Comparison of ENCODE assay signal across 1 cellular context in the genomic region with DNA sequence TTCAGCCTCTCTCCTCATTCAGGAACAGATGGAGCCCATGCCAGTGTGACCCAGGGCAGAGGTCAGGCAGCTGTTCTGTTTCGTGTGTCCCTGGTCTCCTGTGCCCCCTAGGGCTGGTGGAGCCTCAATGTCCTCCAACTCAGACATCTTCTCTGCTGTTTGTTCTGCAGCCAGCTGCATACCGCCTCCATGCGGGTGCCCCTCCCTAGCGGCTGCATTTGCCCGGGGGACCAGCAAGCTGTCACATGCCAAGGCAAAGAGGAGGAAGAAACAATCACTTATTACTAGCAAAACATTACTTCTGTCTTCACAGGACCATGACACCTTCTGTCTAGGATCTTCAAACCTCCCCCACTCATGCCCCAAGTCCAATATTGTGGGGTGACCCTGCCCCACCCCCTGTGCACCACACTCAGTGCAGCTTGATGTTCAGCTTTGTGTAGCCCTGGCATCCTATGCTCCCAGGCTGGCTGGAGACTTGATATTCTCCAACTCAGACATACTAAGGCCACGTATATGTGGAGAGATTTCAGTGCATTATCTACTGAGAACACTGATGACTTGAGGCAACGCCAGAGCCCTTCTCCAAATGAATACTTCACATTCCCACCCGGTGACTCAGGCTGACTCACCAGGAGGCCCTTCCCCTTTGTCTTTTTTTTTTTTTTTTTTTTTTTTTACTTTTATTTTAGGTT.
A peak's percentile ranks its signal among the peaks of the same experiment; 100 is the strongest.
TF ChIP-seq lines count a peak whose summit lies in the region.

No MANE protein-coding gene starts in this region.

TF ChIP-seq in HEK293, 187 proteins besides CTCF, POLR2A, EP300 and RAD21 (continued from another document):
- TF ChIP-seq, protein P1, sequence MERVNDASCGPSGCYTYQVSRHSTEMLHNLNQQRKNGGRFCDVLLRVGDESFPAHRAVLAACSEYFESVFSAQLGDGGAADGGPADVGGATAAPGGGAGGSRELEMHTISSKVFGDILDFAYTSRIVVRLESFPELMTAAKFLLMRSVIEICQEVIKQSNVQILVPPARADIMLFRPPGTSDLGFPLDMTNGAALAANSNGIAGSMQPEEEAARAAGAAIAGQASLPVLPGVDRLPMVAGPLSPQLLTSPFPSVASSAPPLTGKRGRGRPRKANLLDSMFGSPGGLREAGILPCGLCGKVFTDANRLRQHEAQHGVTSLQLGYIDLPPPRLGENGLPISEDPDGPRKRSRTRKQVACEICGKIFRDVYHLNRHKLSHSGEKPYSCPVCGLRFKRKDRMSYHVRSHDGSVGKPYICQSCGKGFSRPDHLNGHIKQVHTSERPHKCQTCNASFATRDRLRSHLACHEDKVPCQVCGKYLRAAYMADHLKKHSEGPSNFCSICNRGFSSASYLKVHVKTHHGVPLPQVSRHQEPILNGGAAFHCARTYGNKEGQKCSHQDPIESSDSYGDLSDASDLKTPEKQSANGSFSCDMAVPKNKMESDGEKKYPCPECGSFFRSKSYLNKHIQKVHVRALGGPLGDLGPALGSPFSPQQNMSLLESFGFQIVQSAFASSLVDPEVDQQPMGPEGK (tag by site-specific recombination; IDR thresholded peaks at IDR 0.05), result no peak
- TF ChIP-seq HOXD13 (CRISPR knock-in tag; IDR thresholded peaks at IDR 0.05; ENCODE audit: borderline replicate concordance), result no peak
- peak; percentile 48; the same call in 1 of the 2 replicates for TF ChIP-seq ZNF600 (tag by site-specific recombination; IDR thresholded peaks at IDR 0.05)
- no peak for TF ChIP-seq ZNF549 (tag by site-specific recombination; IDR thresholded peaks at IDR 0.05)
- TF ChIP-seq SP2 (tag by site-specific recombination; IDR thresholded peaks at IDR 0.05), result no peak
- no peak for TF ChIP-seq ZNF37A (tag by site-specific recombination; IDR thresholded peaks at IDR 0.05)
- TF ChIP-seq HOXC10 (CRISPR knock-in tag; IDR thresholded peaks at IDR 0.05), result no peak
- TF ChIP-seq ZNF10 (tag by site-specific recombination; IDR thresholded peaks at IDR 0.05), result 0 out of 2 replicates have a peak, but pooled peaks have one; percentile 31
- TF ChIP-seq ZNF292 (tag by site-specific recombination; IDR thresholded peaks at IDR 0.05; ENCODE audit: borderline replicate concordance, low read depth), result no peak
- no peak for TF ChIP-seq ZNF155 (tag by site-specific recombination; IDR thresholded peaks at IDR 0.05)
- no peak for TF ChIP-seq ZNF626 (tag by site-specific recombination; IDR thresholded peaks at IDR 0.05)
- no peak for TF ChIP-seq SP3 (tag by site-specific recombination; IDR thresholded peaks at IDR 0.05)
- no peak for TF ChIP-seq ZSCAN16 (tag by site-specific recombination; IDR thresholded peaks at IDR 0.05)
- TF ChIP-seq ZNF529 (tag by site-specific recombination; IDR thresholded peaks at IDR 0.05; ENCODE audit: insufficient replicate concordance), result no peak
- TF ChIP-seq GFI1B (tag by site-specific recombination; IDR thresholded peaks at IDR 0.05), result no peak
- no peak for TF ChIP-seq ZNF664 (tag by site-specific recombination; IDR thresholded peaks at IDR 0.05)
- TF ChIP-seq ZBTB21 (tag by site-specific recombination; IDR thresholded peaks at IDR 0.05), result 0 out of 2 replicates have a peak, but pooled peaks have one; percentile 38
- TF ChIP-seq ZBTB1 (tag by site-specific recombination; IDR thresholded peaks at IDR 0.05), result no peak
- TF ChIP-seq, protein P2, sequence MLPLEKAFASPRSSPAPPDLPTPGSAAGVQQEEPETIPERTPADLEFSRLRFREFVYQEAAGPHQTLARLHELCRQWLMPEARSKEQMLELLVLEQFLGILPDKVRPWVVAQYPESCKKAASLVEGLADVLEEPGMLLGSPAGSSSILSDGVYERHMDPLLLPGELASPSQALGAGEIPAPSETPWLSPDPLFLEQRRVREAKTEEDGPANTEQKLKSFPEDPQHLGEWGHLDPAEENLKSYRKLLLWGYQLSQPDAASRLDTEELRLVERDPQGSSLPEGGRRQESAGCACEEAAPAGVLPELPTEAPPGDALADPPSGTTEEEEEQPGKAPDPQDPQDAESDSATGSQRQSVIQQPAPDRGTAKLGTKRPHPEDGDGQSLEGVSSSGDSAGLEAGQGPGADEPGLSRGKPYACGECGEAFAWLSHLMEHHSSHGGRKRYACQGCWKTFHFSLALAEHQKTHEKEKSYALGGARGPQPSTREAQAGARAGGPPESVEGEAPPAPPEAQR (tag by site-specific recombination; IDR thresholded peaks at IDR 0.05), result no peak
- TF ChIP-seq ZBTB17 (tag by site-specific recombination; IDR thresholded peaks at IDR 0.05), result peak; percentile 62
- no peak for TF ChIP-seq ZNF426 (tag by site-specific recombination; IDR thresholded peaks at IDR 0.05)
- no peak for TF ChIP-seq IKZF3 (tag by site-specific recombination; IDR thresholded peaks at IDR 0.05)
- TF ChIP-seq, protein P3, sequence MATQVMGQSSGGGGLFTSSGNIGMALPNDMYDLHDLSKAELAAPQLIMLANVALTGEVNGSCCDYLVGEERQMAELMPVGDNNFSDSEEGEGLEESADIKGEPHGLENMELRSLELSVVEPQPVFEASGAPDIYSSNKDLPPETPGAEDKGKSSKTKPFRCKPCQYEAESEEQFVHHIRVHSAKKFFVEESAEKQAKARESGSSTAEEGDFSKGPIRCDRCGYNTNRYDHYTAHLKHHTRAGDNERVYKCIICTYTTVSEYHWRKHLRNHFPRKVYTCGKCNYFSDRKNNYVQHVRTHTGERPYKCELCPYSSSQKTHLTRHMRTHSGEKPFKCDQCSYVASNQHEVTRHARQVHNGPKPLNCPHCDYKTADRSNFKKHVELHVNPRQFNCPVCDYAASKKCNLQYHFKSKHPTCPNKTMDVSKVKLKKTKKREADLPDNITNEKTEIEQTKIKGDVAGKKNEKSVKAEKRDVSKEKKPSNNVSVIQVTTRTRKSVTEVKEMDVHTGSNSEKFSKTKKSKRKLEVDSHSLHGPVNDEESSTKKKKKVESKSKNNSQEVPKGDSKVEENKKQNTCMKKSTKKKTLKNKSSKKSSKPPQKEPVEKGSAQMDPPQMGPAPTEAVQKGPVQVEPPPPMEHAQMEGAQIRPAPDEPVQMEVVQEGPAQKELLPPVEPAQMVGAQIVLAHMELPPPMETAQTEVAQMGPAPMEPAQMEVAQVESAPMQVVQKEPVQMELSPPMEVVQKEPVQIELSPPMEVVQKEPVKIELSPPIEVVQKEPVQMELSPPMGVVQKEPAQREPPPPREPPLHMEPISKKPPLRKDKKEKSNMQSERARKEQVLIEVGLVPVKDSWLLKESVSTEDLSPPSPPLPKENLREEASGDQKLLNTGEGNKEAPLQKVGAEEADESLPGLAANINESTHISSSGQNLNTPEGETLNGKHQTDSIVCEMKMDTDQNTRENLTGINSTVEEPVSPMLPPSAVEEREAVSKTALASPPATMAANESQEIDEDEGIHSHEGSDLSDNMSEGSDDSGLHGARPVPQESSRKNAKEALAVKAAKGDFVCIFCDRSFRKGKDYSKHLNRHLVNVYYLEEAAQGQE (tag by site-specific recombination; IDR thresholded peaks at IDR 0.05), result no peak
- TF ChIP-seq ZNF174 (tag by site-specific recombination; IDR thresholded peaks at IDR 0.05), result no peak
- TF ChIP-seq ZNF785 (tag by site-specific recombination; IDR thresholded peaks at IDR 0.05), result no peak
- TF ChIP-seq, protein P4, sequence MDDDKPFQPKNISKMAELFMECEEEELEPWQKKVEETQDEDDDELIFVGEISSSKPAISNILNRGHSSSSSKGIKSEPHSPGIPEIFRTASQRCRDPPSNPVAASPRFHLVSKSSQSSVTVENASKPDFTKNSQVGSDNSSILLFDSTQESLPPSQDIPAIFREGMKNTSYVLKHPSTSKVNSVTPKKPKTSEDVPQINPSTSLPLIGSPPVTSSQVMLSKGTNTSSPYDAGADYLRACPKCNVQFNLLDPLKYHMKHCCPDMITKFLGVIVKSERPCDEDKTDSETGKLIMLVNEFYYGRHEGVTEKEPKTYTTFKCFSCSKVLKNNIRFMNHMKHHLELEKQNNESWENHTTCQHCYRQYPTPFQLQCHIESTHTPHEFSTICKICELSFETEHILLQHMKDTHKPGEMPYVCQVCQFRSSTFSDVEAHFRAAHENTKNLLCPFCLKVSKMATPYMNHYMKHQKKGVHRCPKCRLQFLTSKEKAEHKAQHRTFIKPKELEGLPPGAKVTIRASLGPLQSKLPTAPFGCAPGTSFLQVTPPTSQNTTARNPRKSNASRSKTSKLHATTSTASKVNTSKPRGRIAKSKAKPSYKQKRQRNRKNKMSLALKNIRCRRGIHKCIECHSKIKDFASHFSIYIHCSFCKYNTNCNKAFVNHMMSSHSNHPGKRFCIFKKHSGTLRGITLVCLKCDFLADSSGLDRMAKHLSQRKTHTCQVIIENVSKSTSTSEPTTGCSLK (tag by site-specific recombination; IDR thresholded peaks at IDR 0.05), result no peak
- 0 out of 2 replicates have a peak, but pooled peaks have one; percentile 15 for TF ChIP-seq PRDM1 (tag by site-specific recombination; IDR thresholded peaks at IDR 0.05)
- TF ChIP-seq, protein P5, sequence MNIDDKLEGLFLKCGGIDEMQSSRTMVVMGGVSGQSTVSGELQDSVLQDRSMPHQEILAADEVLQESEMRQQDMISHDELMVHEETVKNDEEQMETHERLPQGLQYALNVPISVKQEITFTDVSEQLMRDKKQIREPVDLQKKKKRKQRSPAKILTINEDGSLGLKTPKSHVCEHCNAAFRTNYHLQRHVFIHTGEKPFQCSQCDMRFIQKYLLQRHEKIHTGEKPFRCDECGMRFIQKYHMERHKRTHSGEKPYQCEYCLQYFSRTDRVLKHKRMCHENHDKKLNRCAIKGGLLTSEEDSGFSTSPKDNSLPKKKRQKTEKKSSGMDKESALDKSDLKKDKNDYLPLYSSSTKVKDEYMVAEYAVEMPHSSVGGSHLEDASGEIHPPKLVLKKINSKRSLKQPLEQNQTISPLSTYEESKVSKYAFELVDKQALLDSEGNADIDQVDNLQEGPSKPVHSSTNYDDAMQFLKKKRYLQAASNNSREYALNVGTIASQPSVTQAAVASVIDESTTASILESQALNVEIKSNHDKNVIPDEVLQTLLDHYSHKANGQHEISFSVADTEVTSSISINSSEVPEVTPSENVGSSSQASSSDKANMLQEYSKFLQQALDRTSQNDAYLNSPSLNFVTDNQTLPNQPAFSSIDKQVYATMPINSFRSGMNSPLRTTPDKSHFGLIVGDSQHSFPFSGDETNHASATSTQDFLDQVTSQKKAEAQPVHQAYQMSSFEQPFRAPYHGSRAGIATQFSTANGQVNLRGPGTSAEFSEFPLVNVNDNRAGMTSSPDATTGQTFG (tag by site-specific recombination; IDR thresholded peaks at IDR 0.05; ENCODE audit: borderline replicate concordance), result no peak
- TF ChIP-seq ZNF214 (tag by site-specific recombination; IDR thresholded peaks at IDR 0.05; ENCODE audit: borderline replicate concordance), result no peak
- no peak for TF ChIP-seq ZNF19 (tag by site-specific recombination; IDR thresholded peaks at IDR 0.05; ENCODE audit: low read depth)
- no peak for TF ChIP-seq ZNF169 (tag by site-specific recombination; IDR thresholded peaks at IDR 0.05)
- TF ChIP-seq, protein P6, sequence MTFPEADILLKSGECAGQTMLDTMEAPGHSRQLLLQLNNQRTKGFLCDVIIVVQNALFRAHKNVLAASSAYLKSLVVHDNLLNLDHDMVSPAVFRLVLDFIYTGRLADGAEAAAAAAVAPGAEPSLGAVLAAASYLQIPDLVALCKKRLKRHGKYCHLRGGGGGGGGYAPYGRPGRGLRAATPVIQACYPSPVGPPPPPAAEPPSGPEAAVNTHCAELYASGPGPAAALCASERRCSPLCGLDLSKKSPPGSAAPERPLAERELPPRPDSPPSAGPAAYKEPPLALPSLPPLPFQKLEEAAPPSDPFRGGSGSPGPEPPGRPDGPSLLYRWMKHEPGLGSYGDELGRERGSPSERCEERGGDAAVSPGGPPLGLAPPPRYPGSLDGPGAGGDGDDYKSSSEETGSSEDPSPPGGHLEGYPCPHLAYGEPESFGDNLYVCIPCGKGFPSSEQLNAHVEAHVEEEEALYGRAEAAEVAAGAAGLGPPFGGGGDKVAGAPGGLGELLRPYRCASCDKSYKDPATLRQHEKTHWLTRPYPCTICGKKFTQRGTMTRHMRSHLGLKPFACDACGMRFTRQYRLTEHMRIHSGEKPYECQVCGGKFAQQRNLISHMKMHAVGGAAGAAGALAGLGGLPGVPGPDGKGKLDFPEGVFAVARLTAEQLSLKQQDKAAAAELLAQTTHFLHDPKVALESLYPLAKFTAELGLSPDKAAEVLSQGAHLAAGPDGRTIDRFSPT (tag by site-specific recombination; IDR thresholded peaks at IDR 0.05), result no peak
- no peak for TF ChIP-seq MEIS1 (CRISPR knock-in tag; IDR thresholded peaks at IDR 0.05; ENCODE audit: borderline replicate concordance)
- TF ChIP-seq, protein P7, sequence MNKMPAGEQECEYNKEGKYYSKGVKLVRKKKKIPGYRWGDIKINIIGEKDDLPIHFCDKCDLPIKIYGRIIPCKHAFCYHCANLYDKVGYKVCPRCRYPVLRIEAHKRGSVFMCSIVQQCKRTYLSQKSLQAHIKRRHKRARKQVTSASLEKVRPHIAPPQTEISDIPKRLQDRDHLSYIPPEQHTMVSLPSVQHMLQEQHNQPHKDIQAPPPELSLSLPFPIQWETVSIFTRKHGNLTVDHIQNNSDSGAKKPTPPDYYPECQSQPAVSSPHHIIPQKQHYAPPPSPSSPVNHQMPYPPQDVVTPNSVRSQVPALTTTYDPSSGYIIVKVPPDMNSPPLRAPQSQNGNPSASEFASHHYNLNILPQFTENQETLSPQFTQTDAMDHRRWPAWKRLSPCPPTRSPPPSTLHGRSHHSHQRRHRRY (tag by site-specific recombination; IDR thresholded peaks at IDR 0.05), result no peak
- TF ChIP-seq ZNF830 (tag by site-specific recombination; IDR thresholded peaks at IDR 0.05; ENCODE audit: low read depth), result no peak
- TF ChIP-seq, protein P8, sequence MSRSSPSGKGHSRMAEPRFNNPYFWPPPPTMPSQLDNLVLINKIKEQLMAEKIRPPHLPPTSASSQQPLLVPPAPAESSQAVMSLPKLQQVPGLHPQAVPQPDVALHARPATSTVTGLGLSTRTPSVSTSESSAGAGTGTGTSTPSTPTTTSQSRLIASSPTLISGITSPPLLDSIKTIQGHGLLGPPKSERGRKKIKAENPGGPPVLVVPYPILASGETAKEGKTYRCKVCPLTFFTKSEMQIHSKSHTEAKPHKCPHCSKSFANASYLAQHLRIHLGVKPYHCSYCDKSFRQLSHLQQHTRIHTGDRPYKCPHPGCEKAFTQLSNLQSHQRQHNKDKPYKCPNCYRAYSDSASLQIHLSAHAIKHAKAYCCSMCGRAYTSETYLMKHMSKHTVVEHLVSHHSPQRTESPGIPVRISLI (tag by site-specific recombination; IDR thresholded peaks at IDR 0.05), result peak; percentile 91
- TF ChIP-seq ZNF223 (tag by site-specific recombination; IDR thresholded peaks at IDR 0.05), result no peak
- no peak for TF ChIP-seq ZNF133 (tag by site-specific recombination; IDR thresholded peaks at IDR 0.05)
TF ChIP-seq in HEK293: peak in this region for 17.
